ENCODE assay signal across 8 cellular contexts in genomic region chr22:50303515-50303847, GRCh38. TPM values are rescaled to one million over a fixed set of nuclear protein-coding genes. Genes with fewer than 3 reads are reported as not detected.
DNase-seq lines count a peak whose midpoint lies in the region; TF ChIP-seq lines count a peak whose summit lies in the region.
"Had no signal": no experiment of that assay in that cellular context is flagged by ENCODE, and none has a peak within 500 bp of the region (broad histone marks: within the 10 kb centered on the region; RNA-seq: fewer than 3 reads in every experiment).

No MANE protein-coding gene starts in this region.

- H3K27me3 ChIP-seq in muscle layer of duodenum (ENCODE audit: low read depth, low read length) (no peaks in the 10 kb centered on the region), transverse colon (no peaks in the 10 kb centered on the region), MG63 (no peaks in the 10 kb centered on the region)

- H3K4me1 ChIP-seq in muscle layer of duodenum (ENCODE audit: control insufficient read depth in 1 of 2, insufficient read depth in 2 of 2, low read length in 2 of 2) (peaks cover 33 to 73% of the 10 kb centered on the region in 2 donors), transverse colon (peaks cover 69 to 92% (median 83%) of the 10 kb centered on the region in 4 donors)

- H3K36me3 ChIP-seq in muscle layer of duodenum (ENCODE audit: control insufficient read depth in 1 of 2, insufficient read depth in 2 of 2, low read length in 2 of 2) (no peaks in the 10 kb centered on the region), transverse colon (no peaks in the 10 kb centered on the region), MG63 (peaks cover 36% of the 10 kb centered on the region)

- peak overlapping the region; percentile 96 for H3K4me3 ChIP-seq in coronary artery
- H3K4me3 ChIP-seq in muscle layer of duodenum (ENCODE audit: low read depth in 1 of 2, low read length in 2 of 2) = peak overlapping the region in 1 of 2 donors; percentile 16
- peak overlapping the region in 1 of 4 donors; percentile 8 for H3K4me3 ChIP-seq in transverse colon
- H3K4me3 ChIP-seq in MG63 = no peak overlapping the region

- TF ChIP-seq CTCF in coronary artery (IDR thresholded peaks at IDR 0.05) = no peak
- no peak for TF ChIP-seq CTCF in transverse colon (IDR thresholded peaks at IDR 0.05)

- no peak for TF ChIP-seq EP300 in transverse colon (IDR thresholded peaks at IDR 0.05; ENCODE audit: low read depth)

- peak overlapping the region; percentile 83 to 98 for H3K27ac ChIP-seq in coronary artery
- peak overlapping the region; percentile 60 for H3K27ac ChIP-seq in muscle layer of duodenum (ENCODE audit: low read length)
- H3K27ac ChIP-seq in transverse colon = peak overlapping the region; percentile 92 to 97 (median 94)

- 49% methylated on average over 7 of the region's 7 CpGs; no CpG with 5 or more reads in 1 of the 2 donors for WGBS in transverse colon (ENCODE audit: low coverage in 1 of 2), 2 donors

- H3K9me3 ChIP-seq in muscle layer of duodenum (ENCODE audit: control insufficient read depth in 1 of 2, low read length in 2 of 2) (no peaks in the 10 kb centered on the region), transverse colon (no peaks in the 10 kb centered on the region), MG63 (no peaks in the 10 kb centered on the region)

- no peak for TF ChIP-seq POLR2A in transverse colon (IDR thresholded peaks at IDR 0.05)

- in situ Hi-C loops in transverse colon (cut with MboI; ENCODE audit: low pct_ligation_motif_present in 1 of 4, low pct_unique_long_range_greater_than_20kb in 1 of 4, low sequenced_read_pairs in 3 of 4) = no loop called here

- intact Hi-C loops in transverse colon (cut with DNase I; ENCODE audit: low total_unique reads) = no loop called here

- peak; percentile 14 for DNase-seq in NCI-H69 (lab: John Stamatoyannopoulos, UW)
- no peak for DNase-seq in coronary artery (ENCODE audit: low spot score)
- DNase-seq in transverse colon = no peak
- DNase-seq in MG63 = no peak
- no peak for DNase-seq in NCI-H2227 (lab: John Stamatoyannopoulos, UW; ENCODE audit: unreplicated experiment)
- no peak for DNase-seq in NCI-H2171 (lab: John Stamatoyannopoulos, UW)
- DNase-seq: NCI-H2107 had no signal

RNA-seq across cellular contexts. Expression of gene PLXNB2, which starts 4.0 kb away (rescaled TPM):
- total RNA-seq in transverse colon = 100 to 1,000 TPM; 305 to 880 (median 460) TPM
- total RNA-seq in MG63 (2014; rRNA removed; shearing (Covaris generic); ENCODE audit: low replicate concordance) = 65.6 and 80.7 TPM in 2 replicates

RNA-seq across cellular contexts. Expression of gene DENND6B, which starts 23.3 kb away (rescaled TPM):
- 10 to 100 TPM in 2 of 4 donors, 1 to 10 TPM in 2; 3.2 to 22.7 (median 8.3) TPM for total RNA-seq in transverse colon
- total RNA-seq in MG63 (2014; rRNA removed; shearing (Covaris generic); ENCODE audit: low replicate concordance) = 0.15 and 0.46 TPM in 2 replicates

RNA-seq across cellular contexts. Expression of gene MAPK11, which starts 33.3 kb away (rescaled TPM):
- total RNA-seq in transverse colon = 1 to 10 TPM; 1.6 to 6.4 (median 2.7) TPM
- total RNA-seq in MG63 (2014; rRNA removed; shearing (Covaris generic); ENCODE audit: low replicate concordance) = 15.0 and 27.8 TPM in 2 replicates

RNA-seq across cellular contexts. Expression of gene PPP6R2, which starts 39.6 kb away (rescaled TPM):
- total RNA-seq in transverse colon = 100 to 1,000 TPM in 1 of 4 donors, 10 to 100 TPM in 3; 62.1 to 151 (median 77.8) TPM
- total RNA-seq in MG63 (2014; rRNA removed; shearing (Covaris generic); ENCODE audit: low replicate concordance) = 31.0 and 37.4 TPM in 2 replicates

RNA-seq across cellular contexts. Expression of gene MAPK12, which starts 42.0 kb away (rescaled TPM):
- 1 to 10 TPM; 1.1 to 9.4 (median 3.3) TPM for total RNA-seq in transverse colon
- 54.4 and 58.0 TPM in 2 replicates for total RNA-seq in MG63 (2014; rRNA removed; shearing (Covaris generic); ENCODE audit: low replicate concordance)
